In the genomic region with DNA sequence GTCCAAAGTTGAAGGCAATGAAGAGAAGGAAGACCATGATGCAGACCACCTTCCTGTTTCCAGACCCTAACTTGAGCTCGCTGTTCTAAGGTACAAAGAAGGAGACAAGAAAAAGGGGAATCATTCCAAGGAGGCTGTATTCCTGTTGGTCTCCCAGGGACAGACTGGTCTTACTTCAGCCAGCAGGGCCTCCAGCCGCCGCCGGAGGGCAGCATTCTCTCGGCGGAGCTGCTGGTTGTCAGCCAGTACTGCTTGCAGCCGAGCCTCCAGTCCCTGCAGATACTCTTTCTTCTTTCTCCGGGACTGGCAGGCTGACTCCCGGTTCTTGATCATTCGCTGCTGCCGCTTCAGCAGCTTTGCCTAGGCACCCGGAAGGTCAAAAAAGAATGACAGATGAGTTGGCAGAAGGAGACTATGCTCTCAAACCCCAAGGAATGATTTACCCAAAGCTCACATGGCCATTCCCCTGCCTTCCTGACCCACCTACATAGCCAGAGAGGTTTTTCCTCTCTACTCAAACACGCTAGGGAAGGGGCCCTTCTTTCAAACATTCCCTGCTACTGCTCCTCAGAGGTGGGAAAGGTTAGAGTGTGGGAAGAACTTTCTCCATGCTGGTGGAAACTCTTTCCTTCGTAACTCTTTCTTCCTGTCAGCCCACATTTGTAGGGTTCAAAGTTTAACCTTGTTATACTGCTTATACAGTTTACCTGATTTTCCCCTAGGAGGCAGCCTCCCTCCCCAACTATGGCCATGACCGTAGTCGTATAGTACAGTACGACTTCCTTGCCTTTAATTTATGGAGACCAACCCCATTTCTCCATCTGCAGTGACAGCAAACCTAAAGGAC, we compare ENCODE assay signal across 8 cellular contexts. TPM values are rescaled to one million over a fixed set of nuclear protein-coding genes. Genes with fewer than 3 reads are reported as not detected.
DNase-seq lines count a peak whose midpoint lies in the region; ATAC-seq, FAIRE-seq and TF ChIP-seq lines count a peak whose summit lies in the region.

No MANE protein-coding gene starts in this region.

- no peak overlapping the region for H2AFZ ChIP-seq in ACC112 (ENCODE audit: low read length, unreplicated experiment)

- intact Hi-C loops in kidney (cut with DNase I) (no loop called here), spleen (cut with DNase I; ENCODE audit: low total_unique reads) (no loop called here)

- no peak overlapping the region for H3K4me3 ChIP-seq in ACC112 (ENCODE audit: low read depth, low read length)
- H3K4me3 ChIP-seq in cardiac fibroblast (replicated peaks in 1 of 2; ENCODE audit: low read depth in 2 of 2, low read length in 2 of 2): no peak overlapping the region
- H3K4me3 ChIP-seq in kidney (ENCODE audit: low read length in 2 of 2): peak overlapping the region in 1 of 2 donors; percentile 8
- no peak overlapping the region for H3K4me3 ChIP-seq in spleen

- H3K36me3 ChIP-seq in ACC112 (ENCODE audit: insufficient read depth, low read length): peaks cover 11% of the 10 kb centered on the region; the same call in 1 of the 2 replicates
- H3K36me3 ChIP-seq in kidney (ENCODE audit: control insufficient read depth in 1 of 2, insufficient read depth in 2 of 2, low read length in 2 of 2): peaks cover 42 to 61% of the 10 kb centered on the region in 2 donors
- H3K36me3 ChIP-seq in spleen: peaks cover 6 to 100% (median 90%) of the 10 kb centered on the region in 6 donors

- H3K27ac ChIP-seq in ACC112 (ENCODE audit: low read depth, low read length): peak overlapping the region; percentile 1; the same call in 1 of the 2 replicates
- H3K27ac ChIP-seq in kidney (ENCODE audit: low read depth in 2 of 2, low read length in 2 of 2): peak overlapping the region in 1 of 2 donors; percentile 28
- peak overlapping the region; percentile 19 to 68 (median 58) for H3K27ac ChIP-seq in spleen

- H3K27me3 ChIP-seq in ACC112 (ENCODE audit: insufficient read depth, low read length) (no peaks in the 10 kb centered on the region), spleen (replicated peaks in 1 of 7) (no peaks in the 10 kb centered on the region)

- ATAC-seq in GM21360 (IDR thresholded peaks at IDR 0.05; ENCODE audit: unreplicated experiment): no peak

- WGBS in spleen, 5 donors: 23 to 38% (median 31%) methylated on average over 17 of the region's 17 CpGs

- DNase-seq in GOT3 (lab: John Stamatoyannopoulos, UW): peak; percentile 28
- peak; percentile 35 to 72 for DNase-seq in NCI-H446 (lab: John Stamatoyannopoulos, UW)
- peak; percentile 61 for DNase-seq in activated CD4-positive, CD25-positive, alpha-beta regulatory T cell treated with anti-CD3 and anti-CD28 coated beads, Interleukin-2, amount 50 U/mL, for 72 hours
- peak; percentile 88 to 95 for DNase-seq in cardiac fibroblast (ENCODE audit: low read depth in 2 of 2)
- DNase-seq in kidney: peak; percentile 94
- peak; percentile 95 for DNase-seq in spleen

- TF ChIP-seq POLR2A in spleen (IDR thresholded peaks at IDR 0.05): no peak

- no peak for FAIRE-seq in kidney (lab: Jason Lieb, UNC)

- H3K4me1 ChIP-seq in ACC112 (ENCODE audit: control insufficient read depth, insufficient read depth, low read length, unreplicated experiment) (peaks cover 22% of the 10 kb centered on the region), kidney (ENCODE audit: control insufficient read depth in 1 of 2, insufficient read depth in 1 of 2, low read depth in 1 of 2, low read length in 2 of 2) (peaks cover 5 to 8% of the 10 kb centered on the region in 2 donors), spleen (peaks cover 7 to 53% (median 27%) of the 10 kb centered on the region in 6 donors)

- H3K9me3 ChIP-seq in kidney (ENCODE audit: control insufficient read depth in 1 of 2, low read length in 2 of 2): no peaks in the 10 kb centered on the region
- H3K9me3 ChIP-seq in spleen: no peaks in the 10 kb centered on the region

- TF ChIP-seq CTCF in cardiac fibroblast (IDR thresholded peaks at IDR 0.05; ENCODE audit: low read depth, low read length): peak; percentile 97
- peak; percentile 81 for TF ChIP-seq CTCF in kidney (IDR thresholded peaks at IDR 0.05; ENCODE audit: borderline replicate concordance, extremely low read depth, insufficient read depth)
- TF ChIP-seq CTCF in spleen (IDR thresholded peaks at IDR 0.05 in 8 of 11, conservative IDR thresholded peaks at IDR 0.05 in 3 of 11): peak; percentile 61 to 93 (median 89)

- no peaks in the 10 kb centered on the region for H3K79me2 ChIP-seq in ACC112 (ENCODE audit: control insufficient read depth, insufficient read depth, low read length, unreplicated experiment)

- H3K9ac ChIP-seq in kidney (ENCODE audit: low read length in 2 of 2): no peak overlapping the region

RNA-seq across cellular contexts. Expression of gene ATF6B, which starts 9.0 kb away (rescaled TPM):
- total RNA-seq in kidney: 104 TPM
- 40.3 TPM for polyA plus RNA-seq in kidney (ENCODE audit: insufficient read depth, low read depth, low replicate concordance)
- 100 to 1,000 TPM in 4 of 7 donors, 10 to 100 TPM in 3; 79.1 to 126 (median 101) TPM for total RNA-seq in spleen
- 10 to 100 TPM; 45.3 to 72.7 (median 46.2) TPM for polyA plus RNA-seq in spleen

RNA-seq across cellular contexts. Expression of gene TNXB, which starts 9.9 kb away (rescaled TPM):
- total RNA-seq in kidney (88.2 TPM), spleen (100 to 1,000 TPM in 2 of 7 donors, 10 to 100 TPM in 5; 37.6 to 117 (median 72.7) TPM)
- polyA plus RNA-seq in kidney (ENCODE audit: insufficient read depth, low read depth, low replicate concordance) (13.3 TPM), spleen (10 to 100 TPM; 13.7 to 39.3 (median 32.5) TPM)

RNA-seq across cellular contexts. Expression of gene FKBPL, which starts 11.1 kb away (rescaled TPM):
- 4.8 TPM for total RNA-seq in kidney
- polyA plus RNA-seq in kidney (ENCODE audit: insufficient read depth, low read depth, low replicate concordance): 5.7 TPM
- 1 to 10 TPM; 2.9 to 5.8 (median 4.3) TPM for total RNA-seq in spleen
- 1 to 10 TPM; 4.7 to 6.1 (median 6.0) TPM for polyA plus RNA-seq in spleen

RNA-seq across cellular contexts. Expression of gene PRRT1, which starts 32.7 kb away (rescaled TPM):
- total RNA-seq in kidney: 2.4 TPM
- polyA plus RNA-seq in kidney (ENCODE audit: insufficient read depth, low read depth, low replicate concordance): 4.0 TPM
- total RNA-seq in spleen: 1 to 10 TPM in 2 of 7 donors, under 1 TPM in 5; 0.28 to 1.7 (median 0.85) TPM
- polyA plus RNA-seq in spleen: 1 to 10 TPM; 1.1 to 2.3 (median 1.9) TPM

RNA-seq across cellular contexts. Expression of gene PPT2, which starts 34.9 kb away (rescaled TPM):
- total RNA-seq in kidney (23.0 TPM), spleen (10 to 100 TPM; 12.7 to 26.7 (median 19.2) TPM)
- polyA plus RNA-seq in kidney (ENCODE audit: insufficient read depth, low read depth, low replicate concordance) (20.3 TPM), spleen (1 to 10 TPM; 2.3 to 7.6 (median 3.7) TPM)

Comparison
In these comparisons a context has a peak if more than half of its experiments do, and no peak if none do; other contexts are left out.
1. DNase-seq: peak in every context shown above with its lines; median percentile 95 in spleen; 94 in kidney; 92 in cardiac fibroblast; 61 in activated CD4-positive, CD25-positive, alpha-beta regulatory T cell treated with anti-CD3 and anti-CD28 coated beads, Interleukin-2, amount 50 U/mL, for 72 hours; 54 in NCI-H446; 28 in GOT3.